Comparison of ENCODE assay signal across 8 cellular contexts in the genomic region with DNA sequence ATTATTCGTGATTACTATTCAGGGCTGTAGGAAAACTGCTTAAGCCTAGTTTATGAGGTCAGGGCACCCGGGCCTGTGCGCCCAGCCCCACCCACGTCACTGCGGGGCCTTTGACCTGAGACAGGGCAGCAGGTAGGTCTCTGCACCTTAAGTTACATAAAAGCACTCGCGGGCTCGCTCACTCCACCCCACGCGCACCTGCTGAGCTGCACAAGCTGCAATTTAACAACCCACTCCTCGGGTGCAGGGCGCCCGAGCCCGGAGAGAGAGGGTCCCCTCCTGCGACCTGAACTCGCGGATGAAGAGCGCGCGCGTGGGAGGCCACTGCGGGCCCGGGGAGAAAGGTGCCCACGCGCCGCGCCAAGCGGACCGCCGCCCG. TPM values are rescaled to one million over a fixed set of nuclear protein-coding genes. Genes with fewer than 3 reads are reported as not detected.
DNase-seq lines count a peak whose midpoint lies in the region; ATAC-seq, FAIRE-seq and TF ChIP-seq lines count a peak whose summit lies in the region.

No MANE protein-coding gene starts in this region.

- DNase-seq in GM12865 (ENCODE audit: low read depth) (peak; percentile 38), activated B cell treated with CpG ODN at 0.5 μM for 24 hours (no peak), head of caudate nucleus (peak; percentile 39 to 86 (median 66)), small intestine (peak; percentile 82), DMS114 treated with DMSO at 0.1 percent for 48 hours (lab: John Stamatoyannopoulos, UW; ENCODE audit: unreplicated experiment) (no peak)
- DNase-seq in activated effector memory CD4-positive, alpha-beta T cell treated with anti-CD3 and anti-CD28 coated beads, Interleukin-2, amount 50 U/mL, for 16 hours = no peak
- no peak for DNase-seq in NK-92 treated with Interleukin-12 subunit alpha and Interleukin-12 subunit beta, amount 100 ng/mL, for 24 hours (lab: John Stamatoyannopoulos, UW)

- intact Hi-C loops in activated B cell treated with CpG ODN at 0.5 μM for 24 hours (cut with micrococcal nuclease) (loop anchor here (1.0 kb wide), 1 partner anchor 36 kb away; a partner anchor contains a TSS), head of caudate nucleus (cut with DNase I) (loop anchor here (2.0 kb wide), 1 partner anchor 36 kb away; a partner anchor contains a TSS)

- peaks cover 0 to 3% of the 10 kb centered on the region in 2 donors for H3K4me1 ChIP-seq in small intestine (ENCODE audit: control insufficient read depth in 2 of 2, insufficient read depth in 1 of 2, low read depth in 1 of 2, low read length in 1 of 2)

- FAIRE-seq in small intestine (lab: Jason Lieb, UNC) = no peak

- CTCF ChIA-PET in activated B cell treated with CpG ODN at 0.5 μM for 24 hours (lab: Charles Lee) = no interaction called here

- H3K36me3 Mint-ChIP-seq in activated B cell treated with CpG ODN at 0.5 μM for 24 hours (ENCODE audit: low read depth) = peaks cover 34% of the 10 kb centered on the region

- H3K27ac ChIP-seq in small intestine (ENCODE audit: low read depth in 1 of 2, low read length in 1 of 2) = peak overlapping the region; percentile 64 to 87

- peak overlapping the region; percentile 90 for H3K4me3 Mint-ChIP-seq in activated B cell treated with CpG ODN at 0.5 μM for 24 hours

- POLR2A ChIA-PET in activated B cell treated with CpG ODN at 0.5 μM for 24 hours (lab: Charles Lee) = interaction anchor here (0.6 to 1.5 kb wide), 8 partner anchors 9 to 626 kb away, joined by 3 to 4 read pairs (median 3); no protein-coding TSS in a partner anchor

- peak; percentile 15 for ATAC-seq in HG02588 (IDR thresholded peaks at IDR 0.05; ENCODE audit: unreplicated experiment)
- no peak for ATAC-seq in activated B cell treated with CpG ODN at 0.5 μM for 24 hours (ENCODE audit: low read depth)

- H3K27me3 Mint-ChIP-seq in activated B cell treated with CpG ODN at 0.5 μM for 24 hours = peaks cover 14% of the 10 kb centered on the region

- peaks cover 0 to 2% of the 10 kb centered on the region in 2 donors for H3K27me3 ChIP-seq in small intestine (ENCODE audit: control insufficient read depth in 2 of 2, insufficient read depth in 2 of 2, low read length in 2 of 2)

- H3K4me3 ChIP-seq in GM12865 (ENCODE audit: low read depth, low read length) (peak overlapping the region; percentile 95), small intestine (ENCODE audit: low read depth in 1 of 2, low read length in 2 of 2) (peak overlapping the region; percentile 90 to 97)

- WGBS in small intestine, 3 donors = 0 to 1% (median 0%) methylated on average over 14 to 31 of the region's 31 CpGs

- peaks cover 8% of the 10 kb centered on the region for H3K4me1 Mint-ChIP-seq in activated B cell treated with CpG ODN at 0.5 μM for 24 hours

- peaks cover 2 to 9% of the 10 kb centered on the region in 2 donors for H3K36me3 ChIP-seq in small intestine (ENCODE audit: control insufficient read depth in 2 of 2, insufficient read depth in 2 of 2, low read length in 2 of 2)

- no peaks in the 10 kb centered on the region for H3K9me3 Mint-ChIP-seq in activated B cell treated with CpG ODN at 0.5 μM for 24 hours

- no peaks in the 10 kb centered on the region for H3K9me3 ChIP-seq in small intestine (ENCODE audit: control insufficient read depth, low read depth)

- TF ChIP-seq CTCF in GM12865 (IDR thresholded peaks at IDR 0.05; ENCODE audit: insufficient read depth, low read depth, low read length, missing control alignments) (no peak), activated B cell treated with CpG ODN at 0.5 μM for 24 hours (IDR thresholded peaks at IDR 0.05) (no peak)

- no peak overlapping the region for H3K27ac Mint-ChIP-seq in activated B cell treated with CpG ODN at 0.5 μM for 24 hours

RNA-seq across cellular contexts. Expression of a gene that starts 0.5 kb away (rescaled TPM):
- 14.8 and 15.7 TPM in 2 replicates for total RNA-seq in activated B cell treated with CpG ODN at 0.5 μM for 24 hours
- polyA plus RNA-seq in small intestine = 10 to 100 TPM; 16.5 to 37.0 (median 25.7) TPM

RNA-seq across cellular contexts. Expression of a gene that starts 8.7 kb away (rescaled TPM):
- total RNA-seq in activated B cell treated with CpG ODN at 0.5 μM for 24 hours = not detected in 2 replicates
- polyA plus RNA-seq in small intestine = not detected

RNA-seq across cellular contexts. Expression of a gene that starts 25.6 kb away (rescaled TPM):
- total RNA-seq in activated B cell treated with CpG ODN at 0.5 μM for 24 hours = 0.12 and 0.22 TPM in 2 replicates
- 10 to 100 TPM in 2 of 3 donors, 1 to 10 TPM in 1; 6.5 to 34.9 (median 22.2) TPM for polyA plus RNA-seq in small intestine

RNA-seq across cellular contexts. Expression of a gene that starts 29.4 kb away (rescaled TPM):
- 3.3 and 4.1 TPM in 2 replicates for total RNA-seq in activated B cell treated with CpG ODN at 0.5 μM for 24 hours
- 10 to 100 TPM in 1 of 3 donors, 1 to 10 TPM in 2; 5.1 to 29.5 (median 5.7) TPM for polyA plus RNA-seq in small intestine

RNA-seq across cellular contexts. Expression of a gene that starts 35.9 kb away (rescaled TPM):
- total RNA-seq in activated B cell treated with CpG ODN at 0.5 μM for 24 hours = 614 and 621 TPM in 2 replicates
- polyA plus RNA-seq in small intestine = 100 to 1,000 TPM; 207 to 434 (median 284) TPM

Comparison
In these comparisons a context has a peak if more than half of its experiments do, and no peak if none do; other contexts are left out.
1. DNase-seq: peak in GM12865 (single experiment), head of caudate nucleus (42 of 42) and small intestine (single experiment); none in activated B cell treated with CpG ODN at 0.5 μM for 24 hours (single experiment), activated effector memory CD4-positive, alpha-beta T cell treated with anti-CD3 and anti-CD28 coated beads, Interleukin-2, amount 50 U/mL, for 16 hours (single experiment), NK-92 treated with Interleukin-12 subunit alpha and Interleukin-12 subunit beta, amount 100 ng/mL, for 24 hours (single experiment) and DMS114 treated with DMSO at 0.1 percent for 48 hours (single experiment).